ENCODE assay signal across 27 cellular contexts in the genomic region with DNA sequence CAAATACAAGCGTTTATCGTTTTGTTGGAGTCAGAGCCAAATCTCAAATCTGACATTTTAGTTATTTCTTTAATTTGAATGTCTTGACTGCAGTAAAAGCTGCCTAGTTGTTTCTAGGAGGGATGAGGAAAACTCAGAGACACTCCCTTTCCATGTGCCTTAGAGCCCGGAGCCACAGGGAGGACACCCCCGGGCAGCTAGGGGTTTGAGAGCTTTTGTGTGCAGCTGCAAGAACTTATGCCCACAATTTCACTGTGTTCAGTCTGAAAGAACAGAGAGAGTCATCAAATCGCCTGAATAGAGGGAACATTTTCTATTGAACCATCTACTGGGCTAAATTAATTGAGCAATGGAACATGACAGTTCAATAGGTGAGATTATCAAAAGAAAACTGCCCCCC.
"Had no signal": no experiment of that assay in that cellular context is flagged by ENCODE, and none has a peak within 500 bp of the region (broad histone marks: within the 10 kb centered on the region; RNA-seq: fewer than 3 reads in every experiment).

No MANE protein-coding gene starts in this region.

- H3K27me3 Mint-ChIP-seq: activated naive CD4-positive, alpha-beta T cell treated with anti-CD3 and anti-CD28 coated beads, Interleukin-2, amount 50 U/mL, for 24 hours had no signal

- H3K27ac Mint-ChIP-seq: activated CD8-positive, alpha-beta T cell treated with anti-CD3 and anti-CD28 coated beads, Interleukin-2, amount 10 ng/mL, durations not matched to agents 7 days and 5 days; activated naive CD4-positive, alpha-beta T cell treated with anti-CD3 and anti-CD28 coated beads, Interleukin-2, amount 50 U/mL, for 24 hours; activated T-cell treated with anti-CD3 and anti-CD28 coated beads, Interleukin-2, amount 50 U/mL, for 24 hours; activated T-helper 1 cell treated with anti-CD3 and anti-CD28 coated beads, Interleukin-12 subunit alpha, Interleukin-12 subunit beta, Interleukin-2, Interleukin-4 antibody, amounts not matched to agents 30 ng/mL and 10 ng/mL and 1 ng/mL, durations not matched to agents 14 hours and 24 hours and 36 hours; T-helper 1 cell treated with Interleukin-12 subunit alpha and Interleukin-12 subunit beta and Interleukin-4 antibody, amounts not matched to agents 30 μg/mL and 1 μg/mL, for 36 hours; WTC11 had no signal

- H3K36me3 ChIP-seq: Peyer's patch, SJCRH30 had no signal

- H3K27ac ChIP-seq: Peyer's patch, RWPE1, SJCRH30 had no signal

- H3K4me3 ChIP-seq: Peyer's patch, SJCRH30 had no signal

- DNase-seq: activated CD4-positive, alpha-beta T cell treated with anti-CD3 and anti-CD28 coated beads for 48 hours; activated CD4-positive, alpha-beta T cell treated with anti-CD3 and anti-CD28 coated beads, Interleukin-2, amount 50 U/mL, for 4 hours; activated CD4-positive, CD25-positive, alpha-beta regulatory T cell treated with anti-CD3 and anti-CD28 coated beads, Interleukin-2, amount 50 U/mL, for 72 hours; activated CD8-positive, alpha-beta T cell treated with anti-CD3 and anti-CD28 coated beads, Interleukin-2, amount 10 ng/mL, durations not matched to agents 7 days and 5 days; activated effector memory CD4-positive, alpha-beta T cell treated with Interleukin-2 at 50 U/mL for 16 hours; activated naive CD4-positive, alpha-beta T cell; activated T-cell treated with anti-CD3 and anti-CD28 coated beads, Interleukin-2, amount 50 U/mL, for 24 hours; aorta; Kasumi-1; KBM-7; NCI-H1048; NCI-H146; NCI-H187 treated with DMSO at 0.1 percent for 48 hours; NCI-H2171 treated with DMSO at 0.1 percent for 48 hours; NCI-H226; NCI-H510A; NCI-H526 treated with DMSO at 0.1 percent for 48 hours; NK-92 treated with Interleukin-12 subunit alpha and Interleukin-12 subunit beta, amount 100 ng/mL, for 24 hours; OCI-M1; Peyer's patch; Right ventricle myocardium superior; SJCRH30 had no signal

- H3K27me3 ChIP-seq: Peyer's patch, SJCRH30 had no signal

- H3K36me3 Mint-ChIP-seq: activated naive CD4-positive, alpha-beta T cell treated with anti-CD3 and anti-CD28 coated beads, Interleukin-2, amount 50 U/mL, for 24 hours; WTC11 had no signal

- H3K4me3 Mint-ChIP-seq: activated CD8-positive, alpha-beta T cell treated with anti-CD3 and anti-CD28 coated beads, Interleukin-2, amount 10 ng/mL, durations not matched to agents 7 days and 5 days; activated naive CD4-positive, alpha-beta T cell treated with anti-CD3 and anti-CD28 coated beads, Interleukin-2, amount 50 U/mL, for 24 hours; activated T-cell treated with anti-CD3 and anti-CD28 coated beads, Interleukin-2, amount 50 U/mL, for 24 hours; activated T-helper 1 cell treated with anti-CD3 and anti-CD28 coated beads, Interleukin-12 subunit alpha, Interleukin-12 subunit beta, Interleukin-2, Interleukin-4 antibody, amounts not matched to agents 30 ng/mL and 10 ng/mL and 1 ng/mL, durations not matched to agents 14 hours and 24 hours and 36 hours; T-helper 1 cell treated with Interleukin-12 subunit alpha and Interleukin-12 subunit beta and Interleukin-4 antibody, amounts not matched to agents 30 μg/mL and 1 μg/mL, for 36 hours; WTC11 had no signal

- H3K4me1 Mint-ChIP-seq: activated naive CD4-positive, alpha-beta T cell treated with anti-CD3 and anti-CD28 coated beads, Interleukin-2, amount 50 U/mL, for 24 hours had no signal

- H3K9me3 ChIP-seq: Peyer's patch, SJCRH30 had no signal

- H3K4me1 ChIP-seq: Peyer's patch, SJCRH30 had no signal

- H3K9me3 Mint-ChIP-seq: activated naive CD4-positive, alpha-beta T cell treated with anti-CD3 and anti-CD28 coated beads, Interleukin-2, amount 50 U/mL, for 24 hours; activated T-cell treated with anti-CD3 and anti-CD28 coated beads, Interleukin-2, amount 50 U/mL, for 24 hours; activated T-helper 1 cell treated with anti-CD3 and anti-CD28 coated beads, Interleukin-12 subunit alpha, Interleukin-12 subunit beta, Interleukin-2, Interleukin-4 antibody, amounts not matched to agents 30 ng/mL and 10 ng/mL and 1 ng/mL, durations not matched to agents 14 hours and 24 hours and 36 hours; T-helper 1 cell treated with Interleukin-12 subunit alpha and Interleukin-12 subunit beta and Interleukin-4 antibody, amounts not matched to agents 30 μg/mL and 1 μg/mL, for 36 hours; WTC11 had no signal
